In the genomic region with DNA sequence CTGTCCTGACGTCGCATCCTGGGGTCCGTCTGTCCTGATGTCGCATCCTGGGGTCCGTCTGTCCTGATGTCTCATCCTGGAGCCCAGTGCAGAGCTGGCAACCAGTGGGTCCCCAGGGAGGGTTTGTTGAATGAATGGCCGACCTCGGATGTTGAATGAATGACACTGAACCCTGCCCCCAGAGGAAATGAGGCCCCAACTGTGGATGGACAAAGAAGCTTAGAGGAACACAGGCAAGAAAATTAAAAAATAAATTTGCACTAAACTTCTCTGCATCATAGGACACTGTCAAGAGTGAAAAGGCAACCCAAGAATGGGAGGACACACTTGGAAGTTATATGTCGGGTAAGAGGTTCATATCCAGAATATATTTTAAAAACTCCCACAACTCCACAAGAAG, we compare ENCODE assay signal across 28 cellular contexts.
"Had no signal": no experiment of that assay in that cellular context is flagged by ENCODE, and none has a peak within 500 bp of the region (broad histone marks: within the 10 kb centered on the region; RNA-seq: fewer than 3 reads in every experiment).

No MANE protein-coding gene starts in this region.

- DNase-seq: islet precursor cell; kidney glomerular epithelial cell; left cardiac atrium; lower lobe of right lung; mammary epithelial cell; mesenchymal stem cell; naive thymus-derived CD8-positive, alpha-beta T cell; nephron progenitor cell; nucleus accumbens; retina; stimulated activated CD4-positive, alpha-beta T cell treated with anti-CD3 and anti-CD28 coated beads, Interleukin-12 subunit alpha, Interleukin-12 subunit beta, amount 100 ng/mL, for 4 hours; stimulated activated CD4-positive, alpha-beta T cell treated with anti-CD3 and anti-CD28 coated beads, Interleukin-15, amount 100 ng/mL, for 24 hours; stimulated activated CD4-positive, alpha-beta T cell treated with anti-CD3 and anti-CD28 coated beads, Interleukin-2, amount 100 ng/mL, for 24 hours; stimulated activated CD4-positive, alpha-beta T cell treated with anti-CD3 and anti-CD28 coated beads, Interleukin-4, amount 100 ng/mL, for 1 hour; stimulated activated naive B cell treated with anti-CD40 and anti-IgM and Interleukin-4, amounts not matched to agents 10 μg/mL and 1 μg/mL and 100 μg/mL, for 72 hours; stimulated activated naive CD8-positive, alpha-beta T cell treated with anti-CD3 and anti-CD28 coated beads, Interleukin-15, Interleukin-2, amounts not matched to agents 100 U/mL and 50 U/mL, for 24 hours; stomach; testis; thyroid gland; transverse colon; upper lobe of left lung had no signal

- H3K4me3 ChIP-seq: hepatocyte, lower lobe of right lung, pancreas, skin epidermis, stomach, testis, thyroid gland, transverse colon, upper lobe of left lung, vagina had no signal

- H3K4me2 ChIP-seq: hepatocyte had no signal

- H3K36me3 ChIP-seq: lower lobe of right lung, pancreas, stomach, thyroid gland, transverse colon, upper lobe of left lung, vagina had no signal

- H3K79me2 ChIP-seq: hepatocyte had no signal

- ATAC-seq: left cardiac atrium; left lobe of liver; lower lobe of right lung; naive thymus-derived CD8-positive, alpha-beta T cell; pancreas; right cardiac atrium; sciatic nerve; stimulated activated naive B cell treated with anti-CD40 and anti-IgM and Interleukin-4, amounts not matched to agents 10 μg/mL and 1 μg/mL and 100 μg/mL, for 72 hours; stimulated activated naive CD8-positive, alpha-beta T cell treated with anti-CD3 and anti-CD28 coated beads, Interleukin-15, Interleukin-2, amounts not matched to agents 100 U/mL and 50 U/mL, for 24 hours had no signal

- H3K9me3 ChIP-seq: lower lobe of right lung, pancreas, stomach, testis, thyroid gland, transverse colon, upper lobe of left lung, vagina had no signal

- H3K4me3 Mint-ChIP-seq: naive thymus-derived CD8-positive, alpha-beta T cell; nephron progenitor cell; stimulated activated naive B cell treated with anti-CD40 and anti-IgM and Interleukin-4, amounts not matched to agents 10 μg/mL and 1 μg/mL and 100 μg/mL, for 72 hours had no signal

- H2AFZ ChIP-seq: hepatocyte had no signal

- H3K36me3 Mint-ChIP-seq: naive thymus-derived CD8-positive, alpha-beta T cell; stimulated activated naive B cell treated with anti-CD40 and anti-IgM and Interleukin-4, amounts not matched to agents 10 μg/mL and 1 μg/mL and 100 μg/mL, for 72 hours had no signal

- FAIRE-seq: pancreas had no signal

- H3K27me3 ChIP-seq: hepatocyte, pancreas, testis, thyroid gland, transverse colon, upper lobe of left lung, vagina had no signal

- H3K27ac Mint-ChIP-seq: naive thymus-derived CD8-positive, alpha-beta T cell; nephron progenitor cell; stimulated activated naive B cell treated with anti-CD40 and anti-IgM and Interleukin-4, amounts not matched to agents 10 μg/mL and 1 μg/mL and 100 μg/mL, for 72 hours had no signal

- H3K9me3 Mint-ChIP-seq: naive thymus-derived CD8-positive, alpha-beta T cell; nephron progenitor cell; stimulated activated naive B cell treated with anti-CD40 and anti-IgM and Interleukin-4, amounts not matched to agents 10 μg/mL and 1 μg/mL and 100 μg/mL, for 72 hours had no signal

- H3K27ac ChIP-seq: hepatocyte, lower lobe of right lung, pancreas, skin epidermis, stomach, testis, thyroid gland, transverse colon, upper lobe of left lung, vagina had no signal
